9 cellular contexts compared by ENCODE assay signal in genomic region chr1:151831256-151831591, GRCh38. TPM values are rescaled to one million over a fixed set of nuclear protein-coding genes. Genes with fewer than 3 reads are reported as not detected.
A peak's percentile ranks its signal among the peaks of the same experiment; 100 is the strongest.
DNase-seq lines count a peak whose midpoint lies in the region; ATAC-seq and TF ChIP-seq lines count a peak whose summit lies in the region.
"Had no signal": no experiment of that assay in that cellular context is flagged by ENCODE, and none has a peak within 500 bp of the region (broad histone marks: within the 10 kb centered on the region; RNA-seq: fewer than 3 reads in every experiment).

No MANE protein-coding gene starts in this region.

- H3K27ac ChIP-seq in mammary epithelial cell (ENCODE audit: insufficient read depth, low read depth, low read length) (no peak overlapping the region), esophagus (ENCODE audit: low read depth in 2 of 2, low read length in 1 of 2) (peak overlapping the region; percentile 18 to 59), transverse colon (peak overlapping the region; percentile 75 to 86 (median 82))

- H3K4me1 ChIP-seq in mammary epithelial cell (ENCODE audit: insufficient read depth, low read length), result peaks cover 26% of the 10 kb centered on the region
- peaks cover 0 to 23% of the 10 kb centered on the region in 2 donors for H3K4me1 ChIP-seq in esophagus (ENCODE audit: control insufficient read depth in 2 of 2, insufficient read depth in 2 of 2, low read length in 1 of 2)
- H3K4me1 ChIP-seq in transverse colon, result peaks cover 11 to 48% (median 22%) of the 10 kb centered on the region in 4 donors

- H3K9me3 Mint-ChIP-seq in MCF 10A (ENCODE audit: unreplicated experiment), result no peaks in the 10 kb centered on the region
- H3K9me3 Mint-ChIP-seq: dendritic cell treated with granulocyte-macrophage colony-stimulating factor and Interleukin-4, amounts not matched to agents 40 ng/mL and 50 ng/mL, for 4 days had no signal

- DNase-seq in MCF 10A (ENCODE audit: unreplicated experiment) (no peak), mammary epithelial cell (no peak), transverse colon (no peak), superior temporal gyrus (ENCODE audit: extremely low spot score) (no peak)
- DNase-seq: NCI-H187 treated with DMSO at 0.1 percent for 48 hours had no signal

- BruUV-seq in MCF 10A (replicated peaks; lab: Mats Ljungman, UMichigan) (no TSS peak), mammary epithelial cell (replicated peaks; lab: Mats Ljungman, UMichigan) (no TSS peak)

- no peaks in the 10 kb centered on the region for H3K27me3 Mint-ChIP-seq in MCF 10A (ENCODE audit: insufficient read depth, unreplicated experiment)

- TF ChIP-seq EP300 in transverse colon (IDR thresholded peaks at IDR 0.05; ENCODE audit: low read depth), result no peak

- H2AFZ ChIP-seq in mammary epithelial cell (ENCODE audit: low read depth, low read length), result no peak overlapping the region

- in situ Hi-C loops in mammary epithelial cell (cut with MboI; ENCODE audit: low sequenced_read_pairs in 2 of 2), result loop anchor here (10.0 to 25.0 kb wide), 4 partner anchors 96 to 396 kb away; partner anchors contain the start of gene TUFT1 (in 1 of the 2)
- in situ Hi-C loops in transverse colon (cut with MboI; ENCODE audit: low pct_ligation_motif_present in 1 of 4, low pct_unique_long_range_greater_than_20kb in 1 of 4, low sequenced_read_pairs in 3 of 4), result no loop called here

- ATAC-seq in GM19452 (IDR thresholded peaks at IDR 0.05; ENCODE audit: unreplicated experiment), result no peak

- TF ChIP-seq POLR2A in transverse colon (IDR thresholded peaks at IDR 0.05), result peak; percentile 23

- H3K79me2 ChIP-seq in mammary epithelial cell (ENCODE audit: insufficient read depth, low read length), result no peaks in the 10 kb centered on the region

- peak overlapping the region; percentile 75 for H3K4me3 Mint-ChIP-seq in MCF 10A (ENCODE audit: unreplicated experiment)
- H3K4me3 Mint-ChIP-seq: dendritic cell treated with granulocyte-macrophage colony-stimulating factor and Interleukin-4, amounts not matched to agents 40 ng/mL and 50 ng/mL, for 4 days had no signal

- POLR2A ChIA-PET in MCF 10A (lab: Yijun Ruan, JAX), result interaction anchor here (0.7 to 1.9 kb wide), 4 partner anchors 11 to 413 kb away, joined by 3 to 9 read pairs (median 4); no protein-coding TSS in a partner anchor

- H3K4me3 ChIP-seq in mammary epithelial cell (replicated peaks in 1 of 3; ENCODE audit: insufficient read depth in 1 of 3, low read depth in 2 of 3, low read length in 3 of 3) (peak overlapping the region in 1 of 3 experiments; percentile 24), esophagus (ENCODE audit: low read depth in 1 of 2, low read length in 2 of 2) (peak overlapping the region; percentile 8 to 48), transverse colon (peak overlapping the region; percentile 18 to 51 (median 40))

- H3K36me3 ChIP-seq in mammary epithelial cell (ENCODE audit: insufficient read depth, low read length) (no peaks in the 10 kb centered on the region), esophagus (ENCODE audit: control insufficient read depth in 2 of 2, insufficient read depth in 2 of 2, low read length in 1 of 2) (peaks cover 0 to 4% of the 10 kb centered on the region in 2 donors), transverse colon (no peaks in the 10 kb centered on the region)

- dilution Hi-C loops in mammary epithelial cell (cut with HindIII; ENCODE audit: low sequenced_read_pairs), result no loop called here

- peaks cover 54% of the 10 kb centered on the region for H3K4me1 Mint-ChIP-seq in MCF 10A (ENCODE audit: insufficient read depth, unreplicated experiment)

- H4K20me1 ChIP-seq in mammary epithelial cell (ENCODE audit: insufficient read depth, low read length), result no peaks in the 10 kb centered on the region

- 100% methylated on average over 2 of the region's 4 CpGs for WGBS in mammary epithelial cell (ENCODE audit: low coverage, missing lambda C conversion rate)
- WGBS in esophagus, 2 donors, result 46 to 48% methylated on average over 4 of the region's 4 CpGs
- WGBS in transverse colon (ENCODE audit: low coverage in 1 of 2), 2 donors, result 40 to 45% methylated on average over 1 to 4 of the region's 4 CpGs

- H3K9me3 ChIP-seq in mammary epithelial cell (replicated peaks; ENCODE audit: insufficient read depth, low read length) (no peaks in the 10 kb centered on the region), esophagus (ENCODE audit: control insufficient read depth in 2 of 2, insufficient read depth in 1 of 2, low read depth in 1 of 2, low read length in 1 of 2) (no peaks in the 10 kb centered on the region), transverse colon (no peaks in the 10 kb centered on the region)

- H3K36me3 Mint-ChIP-seq in MCF 10A (ENCODE audit: insufficient read depth, unreplicated experiment), result no peaks in the 10 kb centered on the region

- H3K27me3 ChIP-seq in mammary epithelial cell (ENCODE audit: insufficient read depth, low read length) (no peaks in the 10 kb centered on the region), esophagus (ENCODE audit: control insufficient read depth in 1 of 2, insufficient read depth in 2 of 2, low read length in 2 of 2) (no peaks in the 10 kb centered on the region), transverse colon (no peaks in the 10 kb centered on the region)

- TF ChIP-seq CTCF in MCF 10A (IDR thresholded peaks at IDR 0.05; ENCODE audit: unreplicated experiment), result no peak
- no peak for TF ChIP-seq CTCF in mammary epithelial cell (conservative IDR thresholded peaks at IDR 0.05 in 1 of 2, IDR thresholded peaks at IDR 0.05 in 1 of 2; ENCODE audit: extremely low read depth in 1 of 2, insufficient read depth in 1 of 2, low read depth in 1 of 2, low read length in 2 of 2)
- TF ChIP-seq CTCF in transverse colon (IDR thresholded peaks at IDR 0.05), result no peak

- H3K9ac ChIP-seq in mammary epithelial cell (ENCODE audit: insufficient read depth, low read length), result no peak overlapping the region

- CTCF ChIA-PET in MCF 10A (lab: Yijun Ruan, JAX) (interaction anchor here (0.6 kb wide), 1 partner anchor 158 kb away, joined by 3 read pairs; no protein-coding TSS in a partner anchor), mammary epithelial cell (lab: Charles Lee; ENCODE audit: low non-redundant PET) (no interaction called here)

- H3K4me2 ChIP-seq in mammary epithelial cell (ENCODE audit: insufficient read depth, low read depth, low read length), result no peak overlapping the region

- intact Hi-C loops in MCF 10A (cut with micrococcal nuclease) (no loop called here), mammary epithelial cell (cut with micrococcal nuclease) (no loop called here), transverse colon (cut with DNase I; ENCODE audit: low total_unique reads) (no loop called here)

- H3K27ac Mint-ChIP-seq in MCF 10A (ENCODE audit: low read depth, unreplicated experiment), result peak overlapping the region; percentile 59
- H3K27ac Mint-ChIP-seq: dendritic cell treated with granulocyte-macrophage colony-stimulating factor and Interleukin-4, amounts not matched to agents 40 ng/mL and 50 ng/mL, for 4 days had no signal

RNA-seq across cellular contexts. Expression of gene RORC, which starts 0.4 kb away (rescaled TPM):
- 0.40 and 0.81 TPM in 2 replicates for total RNA-seq in MCF 10A (2022)
- under 1 TPM in 1 of 2 donors, not detected in 1; 0.33 TPM for total RNA-seq in mammary epithelial cell
- polyA plus RNA-seq in mammary epithelial cell, result 0.09 TPM
- 0.26 TPM for polyA minus RNA-seq in mammary epithelial cell
- 1 to 10 TPM; 1.5 to 3.4 TPM for polyA plus RNA-seq in esophagus
- 10 to 100 TPM in 3 of 4 donors, 1 to 10 TPM in 1; 3.4 to 34.3 (median 32.0) TPM for total RNA-seq in transverse colon
- total RNA-seq: OCI-LY7 had no signal

RNA-seq across cellular contexts. Expression of gene C2CD4D, which starts 8.4 kb away (rescaled TPM):
- total RNA-seq in MCF 10A (2022) (not detected in 2 replicates), mammary epithelial cell (under 1 TPM; 0.17 to 0.33 TPM), transverse colon (not detected)
- polyA plus RNA-seq in mammary epithelial cell (0.19 TPM), esophagus (under 1 TPM; 0.12 to 0.19 TPM)
- polyA minus RNA-seq in mammary epithelial cell, result not detected
- total RNA-seq: OCI-LY7 had no signal

RNA-seq across cellular contexts. Expression of gene THEM5, which starts 22.3 kb away (rescaled TPM):
- total RNA-seq in MCF 10A (2022) (not detected in 2 replicates), mammary epithelial cell (not detected), transverse colon (not detected)
- polyA plus RNA-seq in mammary epithelial cell (not detected), esophagus (1 to 10 TPM; 1.5 to 1.7 TPM)
- polyA minus RNA-seq in mammary epithelial cell, result not detected
- total RNA-seq: OCI-LY7 had no signal

RNA-seq across cellular contexts. Expression of gene LINGO4, which starts 26.0 kb away (rescaled TPM):
- total RNA-seq in MCF 10A (2022) (0.10 TPM in 1 of 2 replicates, not detected in the other), mammary epithelial cell (not detected), transverse colon (under 1 TPM in 2 of 4 donors, not detected in 2; 0.14 to 0.48 TPM)
- polyA plus RNA-seq in mammary epithelial cell (not detected), esophagus (under 1 TPM in 1 of 2 donors, not detected in 1; 0.08 TPM)
- polyA minus RNA-seq in mammary epithelial cell, result not detected
- total RNA-seq: OCI-LY7 had no signal

RNA-seq across cellular contexts. Expression of gene TDRKH, which starts 40.9 kb away (rescaled TPM):
- total RNA-seq in MCF 10A (2022), result 5.6 and 10.6 TPM in 2 replicates
- total RNA-seq in mammary epithelial cell, result 1 to 10 TPM; 3.0 to 9.3 TPM
- 6.7 TPM for polyA plus RNA-seq in mammary epithelial cell
- 6.8 TPM for polyA minus RNA-seq in mammary epithelial cell
- 1 to 10 TPM; 1.1 to 1.5 TPM for polyA plus RNA-seq in esophagus
- 1 to 10 TPM in 3 of 4 donors, under 1 TPM in 1; 0.80 to 5.4 (median 4.0) TPM for total RNA-seq in transverse colon

Comparison
In these comparisons a context has a peak if more than half of its experiments do, and no peak if none do; other contexts are left out.
1. in situ Hi-C loops: an anchor here in mammary epithelial cell (10.0 to 25.0 kb wide); none called in transverse colon.